ENCODE assay signal across 22 cellular contexts in the genomic region with DNA sequence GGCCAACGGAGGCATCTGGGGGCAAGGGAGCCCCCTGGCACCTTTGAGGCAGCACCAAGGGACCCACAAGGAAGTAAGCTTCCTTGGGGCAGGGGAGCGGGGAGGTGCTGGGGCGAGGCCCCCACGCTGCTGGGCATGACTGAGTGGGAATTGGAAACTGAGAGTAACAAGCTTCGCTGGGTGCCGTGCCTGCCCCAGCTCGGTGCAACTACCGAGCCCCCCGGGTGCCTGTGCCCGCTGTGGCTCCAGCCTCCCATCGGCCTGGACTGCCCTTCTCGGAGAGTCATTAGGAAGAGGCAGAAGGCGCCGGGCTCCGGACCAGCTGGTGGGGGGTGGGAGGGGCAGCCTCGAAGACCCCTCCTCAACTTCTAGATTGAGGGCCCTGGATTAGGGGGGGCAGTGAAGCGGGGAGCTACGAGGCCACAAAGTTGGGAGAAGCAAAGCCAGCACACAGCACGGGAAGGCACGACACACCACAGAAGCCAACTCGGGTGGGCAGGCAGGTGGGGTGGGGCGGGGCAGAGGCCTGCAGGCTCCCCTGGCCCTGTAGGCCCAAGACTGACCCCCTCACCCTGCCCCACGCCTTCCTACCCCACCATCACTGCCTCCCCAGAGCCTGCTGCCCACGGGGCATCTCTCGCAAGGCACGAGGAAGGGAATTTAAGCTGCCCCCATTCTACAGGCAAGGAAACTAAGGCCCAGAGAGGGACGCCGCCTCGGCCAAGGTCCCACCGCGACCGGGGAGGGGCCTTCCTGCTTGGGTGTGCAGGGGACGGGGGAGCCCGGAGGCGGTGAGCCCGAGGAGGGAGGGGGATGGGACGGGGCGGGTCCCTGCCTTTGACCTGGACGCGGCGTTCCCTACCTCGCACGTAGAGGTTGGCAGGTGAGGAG.
DNase-seq lines count a peak whose midpoint lies in the region; ATAC-seq, FAIRE-seq and TF ChIP-seq lines count a peak whose summit lies in the region.
"Had no signal": no experiment of that assay in that cellular context is flagged by ENCODE, and none has a peak within 500 bp of the region (broad histone marks: within the 10 kb centered on the region; RNA-seq: fewer than 3 reads in every experiment).

No MANE protein-coding gene starts in this region.

- FAIRE-seq in kidney (lab: Jason Lieb, UNC): no peak
- FAIRE-seq: A204.1, D721Med, G401.6, GM12891, GM19239 had no signal

- ATAC-seq in HG03442 (IDR thresholded peaks at IDR 0.05; ENCODE audit: unreplicated experiment): no peak

- H3K27me3 Mint-ChIP-seq in nephron progenitor cell (ENCODE audit: low read depth, poor library complexity) (no peaks in the 10 kb centered on the region), Calu3 (ENCODE audit: unreplicated experiment) (no peaks in the 10 kb centered on the region)
- H3K27me3 Mint-ChIP-seq: CD4-positive, alpha-beta memory T cell; CD4-positive, CD25-positive, alpha-beta regulatory T cell; CD8-positive, alpha-beta memory T cell had no signal

- H2AFZ ChIP-seq in osteoblast (ENCODE audit: low read length): no peak overlapping the region

- H3K4me3 Mint-ChIP-seq in nephron progenitor cell (no peak overlapping the region), Calu3 (ENCODE audit: low read depth, unreplicated experiment) (no peak overlapping the region)
- H3K4me3 Mint-ChIP-seq: CD14-positive monocyte; CD4-positive, alpha-beta memory T cell; CD4-positive, CD25-positive, alpha-beta regulatory T cell; CD8-positive, alpha-beta memory T cell had no signal

- H4K20me1 ChIP-seq in osteoblast (ENCODE audit: insufficient read depth, low read length): no peaks in the 10 kb centered on the region
- H4K20me1 ChIP-seq: BLaER1 had no signal

- DNase-seq in kidney (peak; percentile 52), nephron progenitor cell (no peak), osteoblast (ENCODE audit: insufficient read length, low spot score, missing footprints) (peak; percentile 74), Calu3 (no peak)
- DNase-seq: 8988T; ACHN; BE2C; C1 segment of cervical spinal cord; CD4-positive, alpha-beta memory T cell; CD4-positive, CD25-positive, alpha-beta regulatory T cell; CD8-positive, alpha-beta memory T cell; COR-L47; DMS79 treated with DMSO at 0.1 percent for 48 hours; GF-D8 had no signal

- H3K4me1 Mint-ChIP-seq in nephron progenitor cell (no peaks in the 10 kb centered on the region), Calu3 (ENCODE audit: low read depth, unreplicated experiment) (no peaks in the 10 kb centered on the region)
- H3K4me1 Mint-ChIP-seq: CD4-positive, alpha-beta memory T cell; CD4-positive, CD25-positive, alpha-beta regulatory T cell; CD8-positive, alpha-beta memory T cell had no signal

- no peak overlapping the region for H3K4me3 ChIP-seq in kidney (ENCODE audit: low read length in 2 of 2)
- no peak overlapping the region for H3K4me3 ChIP-seq in osteoblast (ENCODE audit: insufficient read depth, low read length)
- H3K4me3 ChIP-seq: BLaER1 had no signal

- peaks cover 5 to 14% of the 10 kb centered on the region in 2 donors for H3K36me3 ChIP-seq in kidney (ENCODE audit: control insufficient read depth in 1 of 2, insufficient read depth in 2 of 2, low read length in 2 of 2)
- peaks cover 47% of the 10 kb centered on the region for H3K36me3 ChIP-seq in osteoblast (ENCODE audit: insufficient read depth, low read length)

- H3K27ac Mint-ChIP-seq in nephron progenitor cell (peak overlapping the region; percentile 29), Calu3 (ENCODE audit: unreplicated experiment) (no peak overlapping the region)
- H3K27ac Mint-ChIP-seq: CD14-positive monocyte; CD4-positive, CD25-positive, alpha-beta regulatory T cell; CD8-positive, alpha-beta memory T cell had no signal

- H3K36me3 Mint-ChIP-seq in nephron progenitor cell (ENCODE audit: low read depth) (peaks cover 88% of the 10 kb centered on the region), Calu3 (ENCODE audit: insufficient read depth, unreplicated experiment) (peaks cover 6% of the 10 kb centered on the region)
- H3K36me3 Mint-ChIP-seq: CD14-positive monocyte; CD4-positive, alpha-beta memory T cell; CD4-positive, CD25-positive, alpha-beta regulatory T cell had no signal

- H3K4me2 ChIP-seq in osteoblast (ENCODE audit: insufficient read depth, low read length): no peak overlapping the region
- H3K4me2 ChIP-seq: BLaER1 had no signal

- peaks cover 38% of the 10 kb centered on the region for H3K9me3 Mint-ChIP-seq in nephron progenitor cell
- peaks cover 6% of the 10 kb centered on the region for H3K9me3 Mint-ChIP-seq in Calu3 (ENCODE audit: low read depth, unreplicated experiment)

- H3K4me1 ChIP-seq in kidney (ENCODE audit: control insufficient read depth in 1 of 2, insufficient read depth in 1 of 2, low read depth in 1 of 2, low read length in 2 of 2) (no peaks in the 10 kb centered on the region), osteoblast (ENCODE audit: insufficient read depth, low read length) (peaks cover 6% of the 10 kb centered on the region)
- H3K4me1 ChIP-seq: BE2C, BLaER1 had no signal

- H3K27ac ChIP-seq in kidney (ENCODE audit: low read depth in 2 of 2, low read length in 2 of 2) (no peak overlapping the region), osteoblast (ENCODE audit: low read depth, low read length) (no peak overlapping the region)
- H3K27ac ChIP-seq: BLaER1 had no signal

- peaks cover 0 to 12% of the 10 kb centered on the region in 2 donors for H3K9me3 ChIP-seq in kidney (ENCODE audit: control insufficient read depth in 1 of 2, low read length in 2 of 2)
- peaks cover 12% of the 10 kb centered on the region for H3K9me3 ChIP-seq in osteoblast (ENCODE audit: low read depth, low read length)
- H3K9me3 ChIP-seq: BE2C had no signal

- CTCF ChIA-PET in Calu3 (lab: Charles Lee): interaction anchor here (0.5 kb wide), 1 partner anchor 31 kb away, joined by 4 read pairs; no protein-coding TSS in a partner anchor

- TF ChIP-seq CTCF in kidney (IDR thresholded peaks at IDR 0.05; ENCODE audit: borderline replicate concordance, extremely low read depth, insufficient read depth): no peak
- TF ChIP-seq CTCF in nephron progenitor cell (IDR thresholded peaks at IDR 0.05): no peak
- no peak for TF ChIP-seq CTCF in osteoblast (IDR thresholded peaks at IDR 0.05; ENCODE audit: extremely low read depth, low read depth, low read length)
- TF ChIP-seq CTCF in Calu3 (IDR thresholded peaks at IDR 0.05; ENCODE audit: unreplicated experiment): no peak

- no peaks in the 10 kb centered on the region for H3K27me3 ChIP-seq in osteoblast (ENCODE audit: insufficient read depth, low read length)
- H3K27me3 ChIP-seq: BE2C, BLaER1 had no signal

- H3K79me2 ChIP-seq in osteoblast (ENCODE audit: insufficient read depth, low read length): no peaks in the 10 kb centered on the region

- no TSS peak for BruUV-seq in Calu3 (replicated peaks; lab: Mats Ljungman, UMichigan)

- intact Hi-C loops in kidney (cut with DNase I) (no loop called here), Calu3 (cut with micrococcal nuclease; ENCODE audit: unreplicated experiment) (no loop called here)

- no peak overlapping the region for H3K9ac ChIP-seq in kidney (ENCODE audit: low read length in 2 of 2)
- H3K9ac ChIP-seq: BLaER1 had no signal

Comparison
In these comparisons a context has a peak if more than half of its experiments do, and no peak if none do; other contexts are left out.
1. DNase-seq: peak in kidney (single experiment) and osteoblast (single experiment); none in nephron progenitor cell (single experiment) and Calu3 (single experiment).